In the genomic region with DNA sequence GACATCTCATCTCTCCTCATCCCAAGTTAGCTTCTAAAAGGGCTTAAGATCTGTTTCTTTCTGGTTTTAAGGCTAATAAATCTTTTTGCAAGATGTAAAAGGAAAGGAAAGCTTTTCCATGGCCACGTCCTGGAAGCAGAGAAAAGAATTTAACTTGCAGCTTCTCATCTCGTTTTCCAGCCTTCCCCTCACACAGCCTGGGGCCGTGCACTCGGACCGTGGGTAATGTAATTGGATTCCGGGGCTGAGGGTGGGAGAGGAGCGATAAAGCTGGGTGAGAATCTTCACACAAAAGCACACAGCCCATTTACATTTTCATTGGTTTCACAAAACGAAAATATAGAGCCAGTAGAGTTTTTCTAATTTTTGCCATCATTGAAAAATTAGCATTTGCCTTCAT, we compare ENCODE assay signal across 26 cellular contexts.
"Had no signal": no experiment of that assay in that cellular context is flagged by ENCODE, and none has a peak within 500 bp of the region (broad histone marks: within the 10 kb centered on the region; RNA-seq: fewer than 3 reads in every experiment).

No MANE protein-coding gene starts in this region.

- H3K4me3 ChIP-seq: gastrocnemius medialis, heart right ventricle, left ventricle myocardium inferior, lower lobe of right lung, mucosa of descending colon, ovary, psoas muscle, right lobe of liver, thoracic aorta, tibial nerve, upper lobe of right lung, uterus had no signal

- H3K36me3 ChIP-seq: gastrocnemius medialis, heart right ventricle, left ventricle myocardium inferior, lower lobe of right lung, ovary, right lobe of liver, thoracic aorta, tibial nerve, upper lobe of right lung, uterus had no signal

- H3K27ac ChIP-seq: gastrocnemius medialis, heart right ventricle, left ventricle myocardium inferior, lower lobe of right lung, ovary, psoas muscle, right lobe of liver, thoracic aorta, tibial nerve, upper lobe of right lung, uterus had no signal

- H3K27me3 ChIP-seq: ovary, right lobe of liver, tibial nerve, upper lobe of right lung had no signal

- ATAC-seq: effector memory CD8-positive, alpha-beta T cell; esophagus mucosa; gastrocnemius medialis; heart right ventricle; left cardiac atrium; lower lobe of right lung; mucosa of descending colon; natural killer cell treated with Interleukin-12 subunit alpha and Interleukin-12 subunit beta and Interleukin-15 and Interleukin-18, amount 100 ng/mL, for 72 hours; psoas muscle; right lobe of liver; stimulated activated naive B cell treated with anti-CD40 and anti-IgM and Interleukin-4, amounts not matched to agents 10 μg/mL and 1 μg/mL and 100 μg/mL, for 72 hours; upper lobe of right lung had no signal

- DNase-seq: cortex of kidney; effector memory CD8-positive, alpha-beta T cell; foreskin fibroblast; gastrocnemius medialis; heart right ventricle; hippocampal formation; left cardiac atrium; left ventricle myocardium inferior; lower lobe of right lung; mucosa of descending colon; naive B cell; occipital lobe; ovary; posterior cingulate gyrus; psoas muscle; right lobe of liver; small intestine; stimulated activated CD4-positive, alpha-beta T cell treated with anti-CD3 and anti-CD28 coated beads, Interleukin-15, amount 100 ng/mL, for 24 hours; stimulated activated CD4-positive, alpha-beta T cell treated with anti-CD3 and anti-CD28 coated beads, Interleukin-2, amount 100 ng/mL, for 48 hours; stimulated activated naive B cell treated with anti-CD40 and anti-IgM and Interleukin-4, amounts not matched to agents 10 μg/mL and 1 μg/mL and 100 μg/mL, for 72 hours; upper lobe of right lung; uterus had no signal

- H3K9me3 ChIP-seq: gastrocnemius medialis, heart right ventricle, left ventricle myocardium inferior, lower lobe of right lung, mucosa of descending colon, ovary, psoas muscle, right lobe of liver, thoracic aorta, tibial nerve, upper lobe of right lung, uterus had no signal

- H3K4me1 ChIP-seq: gastrocnemius medialis, heart right ventricle, left ventricle myocardium inferior, lower lobe of right lung, psoas muscle, right lobe of liver, tibial nerve, upper lobe of right lung, uterus had no signal
